ENCODE assay signal across 13 cellular contexts in genomic region chr5:68682400-68683152, GRCh38.
DNase-seq lines count a peak whose midpoint lies in the region; ATAC-seq, FAIRE-seq and TF ChIP-seq lines count a peak whose summit lies in the region.
"Had no signal": no experiment of that assay in that cellular context is flagged by ENCODE, and none has a peak within 500 bp of the region (broad histone marks: within the 10 kb centered on the region; RNA-seq: fewer than 3 reads in every experiment).

No MANE protein-coding gene starts in this region.

- peaks cover 21% of the 10 kb centered on the region for H3K4me1 Mint-ChIP-seq in astrocyte (ENCODE audit: low read depth, unreplicated experiment)
- H3K4me1 Mint-ChIP-seq: activated CD4-positive, alpha-beta T cell treated with anti-CD3 and anti-CD28 coated beads, Interleukin-2, amount 10 ng/mL, durations not matched to agents 7 days and 5 days; CD4-positive, alpha-beta memory T cell; stimulated activated naive CD8-positive, alpha-beta T cell treated with anti-CD3 and anti-CD28 coated beads, Interleukin-15, amount 100 ng/mL, for 72 hours had no signal

- no peaks in the 10 kb centered on the region for H3K27me3 Mint-ChIP-seq in astrocyte (ENCODE audit: low read depth, unreplicated experiment)
- H3K27me3 Mint-ChIP-seq: dendritic cell treated with granulocyte-macrophage colony-stimulating factor and Interleukin-4, amounts not matched to agents 40 ng/mL and 50 ng/mL, for 4 days; stimulated activated naive CD8-positive, alpha-beta T cell treated with anti-CD3 and anti-CD28 coated beads, Interleukin-15, amount 100 ng/mL, for 72 hours had no signal

- H3K4me1 ChIP-seq in astrocyte (ENCODE audit: insufficient read depth, low read length) (peaks cover 4% of the 10 kb centered on the region), left lung (peaks cover 0 to 5% of the 10 kb centered on the region in 2 donors), thyroid gland (peaks cover 25 to 38% of the 10 kb centered on the region in 2 donors)

- H3K9me3 Mint-ChIP-seq in astrocyte (ENCODE audit: unreplicated experiment), result no peaks in the 10 kb centered on the region
- H3K9me3 Mint-ChIP-seq: activated CD4-positive, alpha-beta T cell treated with anti-CD3 and anti-CD28 coated beads, Interleukin-2, amount 10 ng/mL, durations not matched to agents 7 days and 5 days; dendritic cell treated with granulocyte-macrophage colony-stimulating factor and Interleukin-4, amounts not matched to agents 40 ng/mL and 50 ng/mL, for 4 days; stimulated activated naive CD8-positive, alpha-beta T cell treated with anti-CD3 and anti-CD28 coated beads, Interleukin-15, amount 100 ng/mL, for 72 hours had no signal

- no peaks in the 10 kb centered on the region for H3K79me2 ChIP-seq in astrocyte (ENCODE audit: insufficient read depth, low read length)

- no peak overlapping the region for H3K4me3 Mint-ChIP-seq in astrocyte (ENCODE audit: unreplicated experiment)
- H3K4me3 Mint-ChIP-seq: activated CD4-positive, alpha-beta T cell treated with anti-CD3 and anti-CD28 coated beads, Interleukin-2, amount 10 ng/mL, durations not matched to agents 7 days and 5 days; CD4-positive, alpha-beta memory T cell; dendritic cell treated with granulocyte-macrophage colony-stimulating factor and Interleukin-4, amounts not matched to agents 40 ng/mL and 50 ng/mL, for 4 days; naive B cell; stimulated activated naive CD8-positive, alpha-beta T cell treated with anti-CD3 and anti-CD28 coated beads, Interleukin-15, amount 100 ng/mL, for 72 hours had no signal

- H3K27ac Mint-ChIP-seq in astrocyte (ENCODE audit: unreplicated experiment), result peak overlapping the region; percentile 94
- H3K27ac Mint-ChIP-seq: activated CD4-positive, alpha-beta T cell treated with anti-CD3 and anti-CD28 coated beads, Interleukin-2, amount 10 ng/mL, durations not matched to agents 7 days and 5 days; CD4-positive, alpha-beta memory T cell; dendritic cell treated with granulocyte-macrophage colony-stimulating factor and Interleukin-4, amounts not matched to agents 40 ng/mL and 50 ng/mL, for 4 days; stimulated activated naive CD8-positive, alpha-beta T cell treated with anti-CD3 and anti-CD28 coated beads, Interleukin-15, amount 100 ng/mL, for 72 hours had no signal

- ATAC-seq in left lung (peak; percentile 73), GM18519 (IDR thresholded peaks at IDR 0.05; ENCODE audit: low FRiP score, unreplicated experiment) (no peak)
- ATAC-seq: stimulated activated naive CD8-positive, alpha-beta T cell treated with anti-CD3 and anti-CD28 coated beads, Interleukin-15, amount 100 ng/mL, for 72 hours had no signal

- no peak for FAIRE-seq in astrocyte (lab: Jason Lieb, UNC)

- H3K27me3 ChIP-seq in astrocyte (ENCODE audit: insufficient read depth, low read length), result no peaks in the 10 kb centered on the region
- H3K27me3 ChIP-seq in left lung, result no peaks in the 10 kb centered on the region
- H3K27me3 ChIP-seq in thyroid gland, result no peaks in the 10 kb centered on the region

- no peak overlapping the region for H3K9ac ChIP-seq in astrocyte (ENCODE audit: low read length)

- no peak overlapping the region for H2AFZ ChIP-seq in astrocyte (ENCODE audit: low read depth, low read length)

- no peaks in the 10 kb centered on the region for H4K20me1 ChIP-seq in astrocyte (ENCODE audit: insufficient read depth, low read length)

- no peak overlapping the region for H3K4me3 ChIP-seq in astrocyte (ENCODE audit: insufficient read depth, low read depth, low read length)
- H3K4me3 ChIP-seq in left lung, result no peak overlapping the region
- no peak overlapping the region for H3K4me3 ChIP-seq in thyroid gland (replicated peaks in 1 of 3)

- peaks cover 2% of the 10 kb centered on the region for H3K36me3 Mint-ChIP-seq in astrocyte (ENCODE audit: low read depth, unreplicated experiment)
- H3K36me3 Mint-ChIP-seq: CD4-positive, alpha-beta memory T cell; naive B cell had no signal

- H3K27ac ChIP-seq in astrocyte (ENCODE audit: low read depth, low read length) (no peak overlapping the region), left lung (no peak overlapping the region), thyroid gland (peak overlapping the region; percentile 5 to 67 (median 39))

- H3K9me3 ChIP-seq in astrocyte (ENCODE audit: insufficient read depth, low read depth, low read length), result no peaks in the 10 kb centered on the region
- H3K9me3 ChIP-seq in left lung, result no peaks in the 10 kb centered on the region
- H3K9me3 ChIP-seq in thyroid gland, result no peaks in the 10 kb centered on the region

- TF ChIP-seq CTCF in astrocyte (IDR thresholded peaks at IDR 0.05; ENCODE audit: insufficient read depth, low read depth, low read length) (no peak), left lung (IDR thresholded peaks at IDR 0.05) (no peak), thyroid gland (IDR thresholded peaks at IDR 0.05) (no peak), GM20000 (IDR thresholded peaks at IDR 0.05; ENCODE audit: extremely low read depth, missing control alignments) (no peak)

- no peak for TF ChIP-seq POLR2A in thyroid gland (IDR thresholded peaks at IDR 0.05)

- intact Hi-C loops in left lung (cut with DNase I) (no loop called here), thyroid gland (cut with DNase I) (no loop called here)

- no peak overlapping the region for H3K4me2 ChIP-seq in astrocyte (ENCODE audit: low read length)

- no peaks in the 10 kb centered on the region for H3K36me3 ChIP-seq in astrocyte (ENCODE audit: insufficient read depth, low read length)
- H3K36me3 ChIP-seq in left lung, result no peaks in the 10 kb centered on the region
- no peaks in the 10 kb centered on the region for H3K36me3 ChIP-seq in thyroid gland

- DNase-seq in NCI-H128 (lab: John Stamatoyannopoulos, UW; ENCODE audit: unreplicated experiment) (peak; percentile 5), astrocyte (ENCODE audit: low read depth) (no peak), left lung (no peak), thyroid gland (peak; percentile 41 to 53), medulla oblongata (ENCODE audit: extremely low spot score) (no peak), GM20000 (ENCODE audit: low spot score) (no peak)
- DNase-seq: activated CD4-positive, alpha-beta T cell treated with anti-CD3 and anti-CD28 coated beads, Interleukin-2, amount 10 ng/mL, durations not matched to agents 7 days and 5 days; CD4-positive, alpha-beta memory T cell; naive B cell; RPMI8226; stimulated activated naive CD8-positive, alpha-beta T cell treated with anti-CD3 and anti-CD28 coated beads, Interleukin-15, amount 100 ng/mL, for 72 hours had no signal

- 32 to 45% methylated on average over 6 of the region's 6 CpGs for WGBS in thyroid gland, 2 donors

Comparison
In these comparisons a context has a peak if more than half of its experiments do, and no peak if none do; other contexts are left out.
1. DNase-seq: peak in NCI-H128 (single experiment) and thyroid gland (2 of 2); none in astrocyte (single experiment), left lung (0 of 2), medulla oblongata (single experiment) and GM20000 (single experiment).
2. H3K27ac ChIP-seq: peak in thyroid gland (3 of 3); none in astrocyte (single experiment) and left lung (0 of 2).